In the genomic region with DNA sequence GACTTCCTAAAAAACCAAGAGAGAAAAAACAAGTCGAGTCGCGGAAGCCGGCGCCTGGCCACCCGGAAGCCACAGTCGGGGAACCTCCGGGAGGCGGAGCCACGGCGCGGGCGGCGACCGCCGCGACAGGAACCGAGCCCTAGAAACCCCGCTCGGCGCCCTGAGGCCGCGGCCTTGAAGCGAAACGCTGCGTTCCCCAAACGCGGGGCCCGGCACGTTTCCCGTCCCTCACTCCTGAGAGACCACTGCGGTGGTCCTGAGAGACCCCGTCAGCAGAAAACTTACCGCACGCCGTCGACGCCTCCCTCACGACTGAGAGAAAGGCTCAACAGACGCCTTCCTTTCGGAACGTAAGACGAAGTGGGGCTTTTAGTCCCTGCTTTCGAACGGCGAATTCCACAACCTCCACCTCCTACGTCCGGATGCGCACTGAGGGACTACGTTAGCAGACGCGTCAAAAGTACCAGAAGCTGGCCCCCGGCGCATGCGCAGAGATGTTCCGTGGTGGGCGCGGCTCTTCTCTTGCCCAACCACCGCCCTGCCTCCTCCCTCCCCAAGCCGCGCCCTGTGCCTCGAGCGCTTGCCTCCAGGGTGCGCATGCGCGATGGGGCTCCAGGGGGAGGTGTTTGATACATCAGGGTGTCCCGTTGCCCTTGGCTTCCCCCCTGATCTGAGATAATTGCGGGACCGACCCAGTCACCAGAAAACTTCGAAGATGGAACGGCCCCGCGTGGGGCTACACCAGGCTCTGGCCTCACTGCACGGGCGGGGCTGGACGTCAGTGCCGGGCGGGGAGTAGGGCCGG, we compare ENCODE assay signal across 8 cellular contexts. TPM values are rescaled to one million over a fixed set of nuclear protein-coding genes. Genes with fewer than 3 reads are reported as not detected.
DNase-seq lines count a peak whose midpoint lies in the region; ATAC-seq and TF ChIP-seq lines count a peak whose summit lies in the region.

A gene with protein sequence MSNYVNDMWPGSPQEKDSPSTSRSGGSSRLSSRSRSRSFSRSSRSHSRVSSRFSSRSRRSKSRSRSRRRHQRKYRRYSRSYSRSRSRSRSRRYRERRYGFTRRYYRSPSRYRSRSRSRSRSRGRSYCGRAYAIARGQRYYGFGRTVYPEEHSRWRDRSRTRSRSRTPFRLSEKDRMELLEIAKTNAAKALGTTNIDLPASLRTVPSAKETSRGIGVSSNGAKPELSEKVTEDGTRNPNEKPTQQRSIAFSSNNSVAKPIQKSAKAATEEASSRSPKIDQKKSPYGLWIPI (minus strand): TSS at position 431 of the 805 bp plus-strand sequence. CDS start 491 bp downstream, outside the sequence.

- H3K9me3 Mint-ChIP-seq in activated CD4-positive, alpha-beta T cell treated with anti-CD3 and anti-CD28 coated beads, Interleukin-2, amount 10 ng/mL, durations not matched to agents 7 days and 5 days: no peaks in the 10 kb centered on the region

- H3K4me3 Mint-ChIP-seq in activated CD4-positive, alpha-beta T cell treated with anti-CD3 and anti-CD28 coated beads, Interleukin-2, amount 10 ng/mL, durations not matched to agents 7 days and 5 days: peak within 1 kb of the TSS; percentile 98

- H3K27me3 ChIP-seq in BE2C: no peaks in the 10 kb centered on the region

- peak; percentile 78 for ATAC-seq in HG03460 (IDR thresholded peaks at IDR 0.05; ENCODE audit: unreplicated experiment)

- no peak for TF ChIP-seq CTCF in BE2C (IDR thresholded peaks at IDR 0.05; ENCODE audit: low read depth, low read length)

- H3K36me3 ChIP-seq in BE2C: peaks cover 19% of the 10 kb centered on the region

- H3K4me1 Mint-ChIP-seq in activated CD4-positive, alpha-beta T cell treated with anti-CD3 and anti-CD28 coated beads, Interleukin-2, amount 10 ng/mL, durations not matched to agents 7 days and 5 days: peaks cover 48% of the 10 kb centered on the region

- DNase-seq in BE2C (peak; percentile 95), GM19240 (ENCODE audit: insufficient read length, low spot score) (peak; percentile 98), NCI-H526 treated with DMSO at 0.1 percent for 48 hours (lab: John Stamatoyannopoulos, UW) (peak; percentile 95), cortex of kidney (lab: John Stamatoyannopoulos, UW) (peak; percentile 61), left kidney (ENCODE audit: low read depth, low spot score) (peak; percentile 100)
- DNase-seq in activated CD4-positive, alpha-beta T cell treated with anti-CD3 and anti-CD28 coated beads, Interleukin-2, amount 10 ng/mL, durations not matched to agents 7 days and 5 days: peak; percentile 100
- peak; percentile 99 to 100 for DNase-seq in stimulated activated CD4-positive, alpha-beta T cell treated with anti-CD3 and anti-CD28 coated beads, Interleukin-2, amount 100 ng/mL, for 24 hours

- H3K27ac Mint-ChIP-seq in activated CD4-positive, alpha-beta T cell treated with anti-CD3 and anti-CD28 coated beads, Interleukin-2, amount 10 ng/mL, durations not matched to agents 7 days and 5 days: peak within 1 kb of the TSS; percentile 100

- H3K9me3 ChIP-seq in BE2C: no peaks in the 10 kb centered on the region

- no peaks in the 10 kb centered on the region for H3K4me1 ChIP-seq in BE2C

- peak within 1 kb of the TSS; percentile 91 for H3K4me3 ChIP-seq in BE2C (ENCODE audit: low read depth, low read length)

- CTCF ChIA-PET in activated CD4-positive, alpha-beta T cell treated with anti-CD3 and anti-CD28 coated beads, Interleukin-2, amount 10 ng/mL, durations not matched to agents 7 days and 5 days (lab: Charles Lee): no interaction called here

- peaks cover 49% of the 10 kb centered on the region for H3K36me3 Mint-ChIP-seq in activated CD4-positive, alpha-beta T cell treated with anti-CD3 and anti-CD28 coated beads, Interleukin-2, amount 10 ng/mL, durations not matched to agents 7 days and 5 days (ENCODE audit: low read depth)

- no peaks in the 10 kb centered on the region for H3K27me3 Mint-ChIP-seq in activated CD4-positive, alpha-beta T cell treated with anti-CD3 and anti-CD28 coated beads, Interleukin-2, amount 10 ng/mL, durations not matched to agents 7 days and 5 days

- POLR2A ChIA-PET in activated CD4-positive, alpha-beta T cell treated with anti-CD3 and anti-CD28 coated beads, Interleukin-2, amount 10 ng/mL, durations not matched to agents 7 days and 5 days (lab: Charles Lee): interaction anchor here (0.6 to 1.4 kb wide), 5 partner anchors 9 to 761 kb away, joined by 3 to 23 read pairs (median 4); partner anchors contain the start of gene SYF2

RNA-seq across cellular contexts. Expression of the gene that starts here (rescaled TPM):
- polyA plus RNA-seq in BE2C (2012; ENCODE audit: insufficient read depth, insufficient read length, low read depth): 25.6 TPM
- total RNA-seq in activated CD4-positive, alpha-beta T cell treated with anti-CD3 and anti-CD28 coated beads, Interleukin-2, amount 10 ng/mL, durations not matched to agents 7 days and 5 days: 100 to 1,000 TPM; 213 to 271 TPM

Comparison
In these comparisons a context has a peak if more than half of its experiments do, and no peak if none do; other contexts are left out.
1. Peak in every context shown above with its lines: DNase-seq, ATAC-seq and H3K4me3 ChIP-seq.